ENCODE assay signal across 1 cellular context in genomic region chr16:72301416-72302048, GRCh38.
TF ChIP-seq lines count a peak whose summit lies in the region.

No MANE protein-coding gene starts in this region.

TF ChIP-seq in SK-N-SH treated with all-trans-retinoic acid at 6 μM for 48 hours, 23 proteins besides CTCF, POLR2A, EP300 and RAD21 (continued from another document):
- no peak for TF ChIP-seq CREB5 (CRISPR knock-in tag; IDR thresholded peaks at IDR 0.05; ENCODE audit: low read depth)
- no peak for TF ChIP-seq CSRNP3 (CRISPR knock-in tag; IDR thresholded peaks at IDR 0.05)
- no peak for TF ChIP-seq ESRRG (CRISPR knock-in tag; IDR thresholded peaks at IDR 0.05)
- TF ChIP-seq ARNTL (CRISPR knock-in tag; IDR thresholded peaks at IDR 0.05; ENCODE audit: borderline replicate concordance, low read depth) = no peak
- no peak for TF ChIP-seq GLIS3 (CRISPR knock-in tag; IDR thresholded peaks at IDR 0.05)
- no peak for TF ChIP-seq PATZ1 (CRISPR knock-in tag; IDR thresholded peaks at IDR 0.05; ENCODE audit: borderline replicate concordance)
- no peak for TF ChIP-seq ZNF8 (CRISPR knock-in tag; IDR thresholded peaks at IDR 0.05)
- TF ChIP-seq ZNF565 (CRISPR knock-in tag; conservative IDR thresholded peaks at IDR 0.05; ENCODE audit: low read depth) = no peak
- no peak for TF ChIP-seq BACH2 (CRISPR knock-in tag; IDR thresholded peaks at IDR 0.05; ENCODE audit: borderline replicate concordance)
- TF ChIP-seq CSDC2 (CRISPR knock-in tag; IDR thresholded peaks at IDR 0.05) = no peak
- no peak for TF ChIP-seq TOX (CRISPR knock-in tag; IDR thresholded peaks at IDR 0.05; ENCODE audit: borderline replicate concordance)
- TF ChIP-seq SNAI2 (CRISPR knock-in tag; IDR thresholded peaks at IDR 0.05) = no peak
- TF ChIP-seq TCF4 (CRISPR knock-in tag; IDR thresholded peaks at IDR 0.05; ENCODE audit: borderline replicate concordance) = no peak
- no peak for TF ChIP-seq ZFP30 (CRISPR knock-in tag; IDR thresholded peaks at IDR 0.05)
- TF ChIP-seq POU6F1 (CRISPR knock-in tag; IDR thresholded peaks at IDR 0.05; ENCODE audit: borderline replicate concordance, low read depth) = no peak
TF ChIP-seq in SK-N-SH treated with all-trans-retinoic acid at 6 μM for 48 hours: peak in this region for 0.
